8 cellular contexts compared by ENCODE assay signal in the genomic region with DNA sequence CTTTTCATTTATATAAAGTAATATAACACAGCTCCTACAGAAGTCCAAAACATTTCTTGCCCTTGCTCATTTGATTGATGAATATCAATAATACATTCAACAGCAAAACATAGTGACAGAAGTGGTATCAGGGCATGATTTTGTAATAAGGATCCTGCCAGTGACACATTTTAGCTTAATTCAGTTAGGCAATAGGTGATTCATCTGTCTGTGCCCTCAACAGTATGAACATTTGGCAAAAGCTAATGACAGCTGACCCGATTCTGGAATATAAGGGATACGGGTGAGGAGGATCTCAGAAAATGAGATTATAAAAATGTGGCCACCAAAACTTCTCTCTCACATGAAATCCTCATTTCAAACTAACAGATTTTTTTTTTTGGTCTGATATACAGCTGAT.
DNase-seq lines count a peak whose midpoint lies in the region; ATAC-seq and TF ChIP-seq lines count a peak whose summit lies in the region.

No MANE protein-coding gene starts in this region.

- H3K4me3 ChIP-seq in esophagus muscularis mucosa (peak overlapping the region in 3 of 4 donors; percentile 0 to 38 (median 20)), psoas muscle (peak overlapping the region; percentile 41)

- POLR2A ChIA-PET in activated CD4-positive, alpha-beta T cell treated with anti-CD3 and anti-CD28 coated beads, Interleukin-2, amount 10 ng/mL, durations not matched to agents 7 days and 5 days (lab: Charles Lee): no interaction called here

- H3K27me3 ChIP-seq in esophagus muscularis mucosa (no peaks in the 10 kb centered on the region), psoas muscle (ENCODE audit: insufficient read depth in 3 of 3, low read length in 2 of 3) (no peaks in the 10 kb centered on the region)

- H3K4me3 Mint-ChIP-seq in activated CD4-positive, alpha-beta T cell treated with anti-CD3 and anti-CD28 coated beads, Interleukin-2, amount 10 ng/mL, durations not matched to agents 7 days and 5 days: no peak overlapping the region

- H3K27me3 Mint-ChIP-seq in activated CD4-positive, alpha-beta T cell treated with anti-CD3 and anti-CD28 coated beads, Interleukin-2, amount 10 ng/mL, durations not matched to agents 7 days and 5 days: no peaks in the 10 kb centered on the region

- 25% methylated on average over 2 of the region's 2 CpGs for WGBS in esophagus muscularis mucosa
- WGBS in psoas muscle, 3 donors: 27 to 45% (median 33%) methylated on average over 2 of the region's 2 CpGs

- intact Hi-C loops in esophagus muscularis mucosa (cut with DNase I) (loop anchor here (10.0 kb wide), 1 partner anchor 497 kb away; no protein-coding TSS in a partner anchor), psoas muscle (cut with DNase I) (no loop called here)

- DNase-seq in EH (ENCODE audit: low read depth) (peak; percentile 70), RKO (ENCODE audit: low spot score) (peak; percentile 91), esophagus muscularis mucosa (ENCODE audit: extremely low spot score) (no peak), psoas muscle (no peak), NCI-H69 (lab: John Stamatoyannopoulos, UW) (no peak)
- no peak for DNase-seq in stimulated activated CD4-positive, alpha-beta T cell treated with anti-CD3 and anti-CD28 coated beads, Interleukin-4, amount 100 ng/mL, for 1 hour
- no peak for DNase-seq in activated CD4-positive, alpha-beta T cell treated with anti-CD3 and anti-CD28 coated beads, Interleukin-2, amount 10 ng/mL, durations not matched to agents 7 days and 5 days

- H3K9me3 Mint-ChIP-seq in activated CD4-positive, alpha-beta T cell treated with anti-CD3 and anti-CD28 coated beads, Interleukin-2, amount 10 ng/mL, durations not matched to agents 7 days and 5 days: peaks cover 4% of the 10 kb centered on the region

- no peak for TF ChIP-seq EP300 in esophagus muscularis mucosa (IDR thresholded peaks at IDR 0.05)

- peaks cover 29% of the 10 kb centered on the region for H3K36me3 Mint-ChIP-seq in activated CD4-positive, alpha-beta T cell treated with anti-CD3 and anti-CD28 coated beads, Interleukin-2, amount 10 ng/mL, durations not matched to agents 7 days and 5 days (ENCODE audit: low read depth)

- ATAC-seq in psoas muscle: peak; percentile 80 to 90 (median 83)
- no peak for ATAC-seq in HG03135 (IDR thresholded peaks at IDR 0.05; ENCODE audit: unreplicated experiment)

- H3K36me3 ChIP-seq in esophagus muscularis mucosa (peaks cover 0 to 19% (median 6%) of the 10 kb centered on the region in 4 donors), psoas muscle (ENCODE audit: insufficient read depth in 1 of 2, low read depth in 1 of 2) (peaks cover 3 to 25% of the 10 kb centered on the region in 2 donors)

- H3K4me1 Mint-ChIP-seq in activated CD4-positive, alpha-beta T cell treated with anti-CD3 and anti-CD28 coated beads, Interleukin-2, amount 10 ng/mL, durations not matched to agents 7 days and 5 days: peaks cover 17% of the 10 kb centered on the region

- H3K27ac Mint-ChIP-seq in activated CD4-positive, alpha-beta T cell treated with anti-CD3 and anti-CD28 coated beads, Interleukin-2, amount 10 ng/mL, durations not matched to agents 7 days and 5 days: no peak overlapping the region

- TF ChIP-seq CTCF in esophagus muscularis mucosa (IDR thresholded peaks at IDR 0.05): no peak
- no peak for TF ChIP-seq CTCF in psoas muscle (IDR thresholded peaks at IDR 0.05)

- CTCF ChIA-PET in activated CD4-positive, alpha-beta T cell treated with anti-CD3 and anti-CD28 coated beads, Interleukin-2, amount 10 ng/mL, durations not matched to agents 7 days and 5 days (lab: Charles Lee): interaction anchor here (0.7 kb wide), 1 partner anchor 475 kb away, joined by 3 read pairs; no protein-coding TSS in a partner anchor

- H3K9me3 ChIP-seq in esophagus muscularis mucosa (no peaks in the 10 kb centered on the region), psoas muscle (no peaks in the 10 kb centered on the region)

- TF ChIP-seq POLR2A in esophagus muscularis mucosa (IDR thresholded peaks at IDR 0.05; ENCODE audit: low read depth): no peak

- H3K27ac ChIP-seq in esophagus muscularis mucosa (replicated peaks in 1 of 4) (peak overlapping the region; percentile 83 to 87 (median 84)), psoas muscle (peak overlapping the region; percentile 87)

- H3K4me1 ChIP-seq in esophagus muscularis mucosa: peaks cover 31 to 42% (median 32%) of the 10 kb centered on the region in 4 donors
- H3K4me1 ChIP-seq in psoas muscle: peaks cover 55% of the 10 kb centered on the region

Comparison
In these comparisons a context has a peak if more than half of its experiments do, and no peak if none do; other contexts are left out.
1. DNase-seq: peak in EH (single experiment) and RKO (single experiment); none in esophagus muscularis mucosa (single experiment), psoas muscle (0 of 2), stimulated activated CD4-positive, alpha-beta T cell treated with anti-CD3 and anti-CD28 coated beads, Interleukin-4, amount 100 ng/mL, for 1 hour (single experiment), activated CD4-positive, alpha-beta T cell treated with anti-CD3 and anti-CD28 coated beads, Interleukin-2, amount 10 ng/mL, durations not matched to agents 7 days and 5 days (single experiment) and NCI-H69 (single experiment).